In the genomic region with DNA sequence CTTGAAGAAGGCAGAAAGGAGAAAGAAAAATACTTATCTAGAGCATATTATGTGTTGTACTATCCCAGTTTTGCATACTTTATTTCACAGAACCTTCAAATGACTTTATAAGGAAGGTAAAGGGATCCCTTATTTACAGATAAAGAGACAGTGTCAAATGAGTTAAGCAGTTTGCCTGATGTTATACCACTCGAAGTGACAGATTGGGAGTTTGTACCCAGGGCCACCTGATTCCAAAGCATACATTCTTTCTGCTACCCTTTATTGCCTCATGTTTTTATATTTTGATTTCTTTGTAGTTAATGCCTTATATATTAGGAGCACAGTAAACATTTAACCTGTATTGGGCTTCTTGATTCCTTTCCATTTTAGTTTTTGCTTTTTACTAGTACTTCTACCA, we compare ENCODE assay signal across 17 cellular contexts. TPM values are rescaled to one million over a fixed set of nuclear protein-coding genes. Genes with fewer than 3 reads are reported as not detected.
DNase-seq lines count a peak whose midpoint lies in the region; ATAC-seq, FAIRE-seq and TF ChIP-seq lines count a peak whose summit lies in the region.
"Had no signal": no experiment of that assay in that cellular context is flagged by ENCODE, and none has a peak within 500 bp of the region (broad histone marks: within the 10 kb centered on the region; RNA-seq: fewer than 3 reads in every experiment).

No MANE protein-coding gene starts in this region.

- FAIRE-seq in H54 (lab: Jason Lieb, UNC) = no peak
- FAIRE-seq: A204.1 had no signal

- peaks cover 9% of the 10 kb centered on the region for H3K9me3 Mint-ChIP-seq in activated CD4-positive, alpha-beta T cell treated with anti-CD3 and anti-CD28 coated beads for 36 hours (ENCODE audit: low read depth)

- H3K36me3 Mint-ChIP-seq in activated CD4-positive, alpha-beta T cell treated with anti-CD3 and anti-CD28 coated beads for 36 hours (ENCODE audit: low read depth) = peaks cover 30% of the 10 kb centered on the region

- POLR2A ChIA-PET in activated CD4-positive, alpha-beta T cell treated with anti-CD3 and anti-CD28 coated beads for 36 hours (lab: Charles Lee) = interaction anchor here (0.9 kb wide), 1 partner anchor 13 kb away, joined by 3 read pairs; a partner anchor contains a TSS
- POLR2A ChIA-PET in OCI-LY7 (lab: Charles Lee) (interaction anchor here (0.9 to 3.4 kb wide), 2 partner anchors 10 to 54 kb away, joined by 3 to 71 read pairs; no protein-coding TSS in a partner anchor), GM10248 (lab: Yijun Ruan, JAX) (no interaction called here)

- H3K9me2 ChIP-seq in OCI-LY7 (ENCODE audit: insufficient read depth, low read length) = no peaks in the 10 kb centered on the region

- peak overlapping the region; percentile 73 for H3K4me3 ChIP-seq in OCI-LY7 (ENCODE audit: low read depth, low read length, poor library complexity, severe bottlenecking)
- H3K4me3 ChIP-seq in effector memory CD4-positive, alpha-beta T cell (ENCODE audit: insufficient read depth, low read depth, low read length, poor library complexity, severe bottlenecking) = peak overlapping the region; percentile 60
- H3K4me3 ChIP-seq: lung, psoas muscle had no signal

- TF ChIP-seq CTCF in OCI-LY7 (conservative IDR thresholded peaks at IDR 0.05; ENCODE audit: low read length) = no peak
- TF ChIP-seq CTCF in GM10248 (IDR thresholded peaks at IDR 0.05; ENCODE audit: control extremely low read depth, extremely low read depth, low read depth, missing control alignments) = no peak

- peak overlapping the region; percentile 97 for H3K27ac ChIP-seq in OCI-LY7 (ENCODE audit: low read depth, low read length, poor library complexity, severe bottlenecking)
- peak overlapping the region; percentile 88 for H3K27ac ChIP-seq in effector memory CD4-positive, alpha-beta T cell (ENCODE audit: insufficient read depth, low read length, poor library complexity, severe bottlenecking)
- H3K27ac ChIP-seq: psoas muscle had no signal

- H3K4me2 ChIP-seq in OCI-LY7 (ENCODE audit: low read length) = peak overlapping the region; percentile 93

- no peaks in the 10 kb centered on the region for H4K20me1 ChIP-seq in OCI-LY7 (ENCODE audit: insufficient read depth, low read length)

- peak; percentile 10 for ATAC-seq in activated CD4-positive, alpha-beta T cell treated with anti-CD3 and anti-CD28 coated beads for 36 hours
- ATAC-seq in stimulated activated naive CD8-positive, alpha-beta T cell treated with anti-CD3 and anti-CD28 coated beads, Interleukin-15, Interleukin-2, amounts not matched to agents 100 U/mL and 50 U/mL, for 24 hours = peak; percentile 15
- no peak for ATAC-seq in GM21447 (IDR thresholded peaks at IDR 0.05; ENCODE audit: unreplicated experiment)
- ATAC-seq: HCT116, psoas muscle had no signal

- no peaks in the 10 kb centered on the region for H3K27me3 Mint-ChIP-seq in activated CD4-positive, alpha-beta T cell treated with anti-CD3 and anti-CD28 coated beads for 36 hours

- CTCF ChIA-PET in activated CD4-positive, alpha-beta T cell treated with anti-CD3 and anti-CD28 coated beads for 36 hours (lab: Charles Lee) = interaction anchor here (1.9 kb wide), 1 partner anchor 11 kb away, joined by 15 read pairs; no protein-coding TSS in a partner anchor
- CTCF ChIA-PET in OCI-LY7 (lab: Charles Lee; ENCODE audit: unreplicated experiment) = no interaction called here
- CTCF ChIA-PET in GM10248 (lab: Yijun Ruan, JAX) = interaction anchor here (1.0 to 1.7 kb wide), 2 partner anchors 10 to 31 kb away, joined by 3 to 6 read pairs; no protein-coding TSS in a partner anchor

- TF ChIP-seq POLR2A in H54 (IDR thresholded peaks at IDR 0.05; ENCODE audit: low read depth, low read length) = no peak

- no peaks in the 10 kb centered on the region for H3K27me3 ChIP-seq in effector memory CD4-positive, alpha-beta T cell (replicated peaks; ENCODE audit: control insufficient read depth, insufficient read depth, low read length, poor library complexity, severe bottlenecking)

- no TSS peak for BruUV-seq in OCI-LY7 (replicated peaks; lab: Mats Ljungman, UMichigan)

- peaks cover 8% of the 10 kb centered on the region; the same call in 1 of the 2 replicates for H3K9me3 ChIP-seq in OCI-LY7 (ENCODE audit: low read length)
- H3K9me3 ChIP-seq in effector memory CD4-positive, alpha-beta T cell (ENCODE audit: control insufficient read depth, low read length) = no peaks in the 10 kb centered on the region
- H3K9me3 ChIP-seq: psoas muscle had no signal

- H3K27ac Mint-ChIP-seq in activated CD4-positive, alpha-beta T cell treated with anti-CD3 and anti-CD28 coated beads for 36 hours = peak overlapping the region; percentile 96

- intact Hi-C loops in activated CD4-positive, alpha-beta T cell treated with anti-CD3 and anti-CD28 coated beads for 36 hours (cut with DNase I, micrococcal nuclease) = loop anchor here in 1 of 2 experiments (1.0 kb wide), 1 partner anchor 12 kb away; a partner anchor contains a TSS
- intact Hi-C loops in OCI-LY7 (cut with micrococcal nuclease; ENCODE audit: unreplicated experiment) = loop anchor here (1.0 kb wide), 1 partner anchor 12 kb away; a partner anchor contains a TSS

- peaks cover 62% of the 10 kb centered on the region for H3K4me1 Mint-ChIP-seq in activated CD4-positive, alpha-beta T cell treated with anti-CD3 and anti-CD28 coated beads for 36 hours

- H3K4me3 Mint-ChIP-seq in activated CD4-positive, alpha-beta T cell treated with anti-CD3 and anti-CD28 coated beads for 36 hours = peak overlapping the region; percentile 79

- H3K4me1 ChIP-seq in OCI-LY7 (ENCODE audit: insufficient read depth, low read length, poor library complexity, severe bottlenecking) = peaks cover 31% of the 10 kb centered on the region
- H3K4me1 ChIP-seq in effector memory CD4-positive, alpha-beta T cell (ENCODE audit: control insufficient read depth, insufficient read depth, low read length, poor library complexity, severe bottlenecking) = peaks cover 33% of the 10 kb centered on the region
- H3K4me1 ChIP-seq: psoas muscle had no signal

- H3K36me3 ChIP-seq in OCI-LY7 (ENCODE audit: insufficient read depth, low read length) = peaks cover 53% of the 10 kb centered on the region
- H3K36me3 ChIP-seq in effector memory CD4-positive, alpha-beta T cell (ENCODE audit: control insufficient read depth, insufficient read depth, low read length) = peaks cover 22% of the 10 kb centered on the region

- H3K79me2 ChIP-seq in OCI-LY7 (ENCODE audit: insufficient read depth, low read depth, low read length) = peaks cover 98% of the 10 kb centered on the region

- no peak for DNase-seq in activated CD4-positive, alpha-beta T cell treated with anti-CD3 and anti-CD28 coated beads for 36 hours
- DNase-seq in activated CD4-positive, alpha-beta T cell treated with anti-CD3 and anti-CD28 coated beads for 1 hour = no peak
- DNase-seq in OCI-LY7 (ENCODE audit: low spot score) = no peak
- DNase-seq in effector memory CD4-positive, alpha-beta T cell = no peak
- no peak for DNase-seq in stimulated activated naive CD8-positive, alpha-beta T cell treated with anti-CD3 and anti-CD28 coated beads, Interleukin-15, Interleukin-2, amounts not matched to agents 100 U/mL and 50 U/mL, for 24 hours
- no peak for DNase-seq in GM10248 (ENCODE audit: extremely low spot score)
- no peak for DNase-seq in H54 (ENCODE audit: insufficient read length, low spot score)
- DNase-seq: DMS153; head of caudate nucleus; NCI-H1930; NK-92 treated with Interleukin-12 subunit alpha and Interleukin-12 subunit beta, amount 100 ng/mL, for 24 hours; psoas muscle; stimulated activated CD4-positive, alpha-beta T cell treated with anti-CD3 and anti-CD28 coated beads, Interleukin-4, amount 100 ng/mL, for 24 hours had no signal

- H2AFZ ChIP-seq in OCI-LY7 (ENCODE audit: low read length) = no peak overlapping the region

RNA-seq across cellular contexts. Expression of a gene that starts 4.9 kb away (rescaled TPM):
- 10 to 100 TPM; 10.3 to 14.8 TPM for total RNA-seq in activated CD4-positive, alpha-beta T cell treated with anti-CD3 and anti-CD28 coated beads for 36 hours
- total RNA-seq in OCI-LY7 (2014; rRNA removed; shearing (Covaris generic)) = 14.5 and 17.4 TPM in 2 replicates
- 71.0 and 85.1 TPM in 2 replicates for total RNA-seq in OCI-LY7 (2022)

RNA-seq across cellular contexts. Expression of a gene that starts 11.9 kb away (rescaled TPM):
- under 1 TPM; 0.23 to 0.25 TPM for total RNA-seq in activated CD4-positive, alpha-beta T cell treated with anti-CD3 and anti-CD28 coated beads for 36 hours
- 0.32 and 0.46 TPM in 2 replicates for total RNA-seq in OCI-LY7 (2014; rRNA removed; shearing (Covaris generic))
- total RNA-seq in OCI-LY7 (2022) = 1.4 TPM in 2 replicates
- total RNA-seq: psoas muscle had no signal

RNA-seq across cellular contexts. Expression of a gene that starts 12.5 kb away (rescaled TPM):
- total RNA-seq in activated CD4-positive, alpha-beta T cell treated with anti-CD3 and anti-CD28 coated beads for 36 hours = 10 to 100 TPM; 16.9 to 18.2 TPM
- 11.6 and 14.1 TPM in 2 replicates for total RNA-seq in OCI-LY7 (2014; rRNA removed; shearing (Covaris generic))
- 28.1 and 31.3 TPM in 2 replicates for total RNA-seq in OCI-LY7 (2022)
